In genomic region chr12:108857158-108857407, GRCh38 we compare ENCODE assay signal across 2 cellular contexts.
TF ChIP-seq lines count a peak whose summit lies in the region.

No MANE protein-coding gene starts in this region.

TF ChIP-seq in GM23338, 12 proteins besides CTCF, POLR2A, EP300 and RAD21 (continued from another document):
- TF ChIP-seq, protein P1, sequence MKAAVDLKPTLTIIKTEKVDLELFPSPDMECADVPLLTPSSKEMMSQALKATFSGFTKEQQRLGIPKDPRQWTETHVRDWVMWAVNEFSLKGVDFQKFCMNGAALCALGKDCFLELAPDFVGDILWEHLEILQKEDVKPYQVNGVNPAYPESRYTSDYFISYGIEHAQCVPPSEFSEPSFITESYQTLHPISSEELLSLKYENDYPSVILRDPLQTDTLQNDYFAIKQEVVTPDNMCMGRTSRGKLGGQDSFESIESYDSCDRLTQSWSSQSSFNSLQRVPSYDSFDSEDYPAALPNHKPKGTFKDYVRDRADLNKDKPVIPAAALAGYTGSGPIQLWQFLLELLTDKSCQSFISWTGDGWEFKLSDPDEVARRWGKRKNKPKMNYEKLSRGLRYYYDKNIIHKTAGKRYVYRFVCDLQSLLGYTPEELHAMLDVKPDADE (IDR thresholded peaks at IDR 0.05), result no peak
- TF ChIP-seq EZH2 (IDR thresholded peaks at IDR 0.05; ENCODE audit: low read depth, unreplicated experiment) (no peak), STAT1 (IDR thresholded peaks at IDR 0.05; ENCODE audit: unreplicated experiment) (no peak), JUNB (IDR thresholded peaks at IDR 0.05; ENCODE audit: unreplicated experiment) (no peak), ZNF114 (CRISPR knock-in tag; IDR thresholded peaks at IDR 0.05) (no peak), CREB1 (CRISPR knock-in tag; IDR thresholded peaks at IDR 0.05; ENCODE audit: low read depth) (no peak), POLR2AphosphoS5 (IDR thresholded peaks at IDR 0.05; ENCODE audit: low read depth) (no peak), NANOG (IDR thresholded peaks at IDR 0.05; ENCODE audit: borderline replicate concordance) (no peak)
- TF ChIP-seq, protein P2, sequence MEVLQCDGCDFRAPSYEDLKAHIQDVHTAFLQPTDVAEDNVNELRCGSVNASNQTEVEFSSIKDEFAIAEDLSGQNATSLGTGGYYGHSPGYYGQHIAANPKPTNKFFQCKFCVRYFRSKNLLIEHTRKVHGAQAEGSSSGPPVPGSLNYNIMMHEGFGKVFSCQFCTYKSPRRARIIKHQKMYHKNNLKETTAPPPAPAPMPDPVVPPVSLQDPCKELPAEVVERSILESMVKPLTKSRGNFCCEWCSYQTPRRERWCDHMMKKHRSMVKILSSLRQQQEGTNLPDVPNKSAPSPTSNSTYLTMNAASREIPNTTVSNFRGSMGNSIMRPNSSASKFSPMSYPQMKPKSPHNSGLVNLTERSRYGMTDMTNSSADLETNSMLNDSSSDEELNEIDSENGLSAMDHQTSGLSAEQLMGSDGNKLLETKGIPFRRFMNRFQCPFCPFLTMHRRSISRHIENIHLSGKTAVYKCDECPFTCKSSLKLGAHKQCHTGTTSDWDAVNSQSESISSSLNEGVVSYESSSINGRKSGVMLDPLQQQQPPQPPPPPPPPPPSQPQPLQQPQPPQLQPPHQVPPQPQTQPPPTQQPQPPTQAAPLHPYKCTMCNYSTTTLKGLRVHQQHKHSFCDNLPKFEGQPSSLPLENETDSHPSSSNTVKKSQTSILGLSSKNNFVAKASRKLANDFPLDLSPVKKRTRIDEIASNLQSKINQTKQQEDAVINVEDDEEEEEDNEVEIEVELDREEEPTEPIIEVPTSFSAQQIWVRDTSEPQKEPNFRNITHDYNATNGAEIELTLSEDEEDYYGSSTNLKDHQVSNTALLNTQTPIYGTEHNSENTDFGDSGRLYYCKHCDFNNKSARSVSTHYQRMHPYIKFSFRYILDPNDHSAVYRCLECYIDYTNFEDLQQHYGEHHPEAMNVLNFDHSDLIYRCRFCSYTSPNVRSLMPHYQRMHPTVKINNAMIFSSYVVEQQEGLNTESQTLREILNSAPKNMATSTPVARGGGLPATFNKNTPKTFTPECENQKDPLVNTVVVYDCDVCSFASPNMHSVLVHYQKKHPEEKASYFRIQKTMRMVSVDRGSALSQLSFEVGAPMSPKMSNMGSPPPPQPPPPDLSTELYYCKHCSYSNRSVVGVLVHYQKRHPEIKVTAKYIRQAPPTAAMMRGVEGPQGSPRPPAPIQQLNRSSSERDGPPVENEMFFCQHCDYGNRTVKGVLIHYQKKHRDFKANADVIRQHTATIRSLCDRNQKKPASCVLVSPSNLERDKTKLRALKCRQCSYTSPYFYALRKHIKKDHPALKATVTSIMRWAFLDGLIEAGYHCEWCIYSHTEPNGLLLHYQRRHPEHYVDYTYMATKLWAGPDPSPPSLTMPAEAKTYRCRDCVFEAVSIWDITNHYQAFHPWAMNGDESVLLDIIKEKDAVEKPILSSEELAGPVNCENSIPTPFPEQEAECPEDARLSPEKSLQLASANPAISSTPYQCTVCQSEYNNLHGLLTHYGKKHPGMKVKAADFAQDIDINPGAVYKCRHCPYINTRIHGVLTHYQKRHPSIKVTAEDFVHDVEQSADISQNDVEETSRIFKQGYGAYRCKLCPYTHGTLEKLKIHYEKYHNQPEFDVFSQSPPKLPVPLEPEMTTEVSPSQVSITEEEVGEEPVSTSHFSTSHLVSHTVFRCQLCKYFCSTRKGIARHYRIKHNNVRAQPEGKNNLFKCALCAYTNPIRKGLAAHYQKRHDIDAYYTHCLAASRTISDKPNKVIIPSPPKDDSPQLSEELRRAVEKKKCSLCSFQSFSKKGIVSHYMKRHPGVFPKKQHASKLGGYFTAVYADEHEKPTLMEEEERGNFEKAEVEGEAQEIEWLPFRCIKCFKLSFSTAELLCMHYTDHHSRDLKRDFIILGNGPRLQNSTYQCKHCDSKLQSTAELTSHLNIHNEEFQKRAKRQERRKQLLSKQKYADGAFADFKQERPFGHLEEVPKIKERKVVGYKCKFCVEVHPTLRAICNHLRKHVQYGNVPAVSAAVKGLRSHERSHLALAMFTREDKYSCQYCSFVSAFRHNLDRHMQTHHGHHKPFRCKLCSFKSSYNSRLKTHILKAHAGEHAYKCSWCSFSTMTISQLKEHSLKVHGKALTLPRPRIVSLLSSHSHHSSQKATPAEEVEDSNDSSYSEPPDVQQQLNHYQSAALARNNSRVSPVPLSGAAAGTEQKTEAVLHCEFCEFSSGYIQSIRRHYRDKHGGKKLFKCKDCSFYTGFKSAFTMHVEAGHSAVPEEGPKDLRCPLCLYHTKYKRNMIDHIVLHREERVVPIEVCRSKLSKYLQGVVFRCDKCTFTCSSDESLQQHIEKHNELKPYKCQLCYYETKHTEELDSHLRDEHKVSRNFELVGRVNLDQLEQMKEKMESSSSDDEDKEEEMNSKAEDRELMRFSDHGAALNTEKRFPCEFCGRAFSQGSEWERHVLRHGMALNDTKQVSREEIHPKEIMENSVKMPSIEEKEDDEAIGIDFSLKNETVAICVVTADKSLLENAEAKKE (CRISPR knock-in tag; IDR thresholded peaks at IDR 0.05), result no peak
TF ChIP-seq in GM23338: peak in this region for 0.

TF ChIP-seq in SK-N-SH, 30 proteins besides CTCF, POLR2A, EP300 and RAD21 (continued from another document):
- TF ChIP-seq RFX5 (IDR thresholded peaks at IDR 0.05; ENCODE audit: low read length) (no peak), SIN3A (IDR thresholded peaks at IDR 0.05; ENCODE audit: borderline replicate concordance, low read depth, low read length) (no peak), TAF1 (IDR thresholded peaks at IDR 0.05; ENCODE audit: borderline replicate concordance, low read depth, low read length) (no peak), MXI1 (IDR thresholded peaks at IDR 0.05; ENCODE audit: low read depth, low read length) (no peak), CHD2 (IDR thresholded peaks at IDR 0.05; ENCODE audit: low read length, partially characterized antibody) (no peak), MEF2A (IDR thresholded peaks at IDR 0.05; ENCODE audit: borderline replicate concordance, low read depth) (no peak)
TF ChIP-seq in SK-N-SH: peak in this region for 0.
